In genomic region chr2:189629553-189630453, GRCh38 we compare ENCODE assay signal across 19 cellular contexts. TPM values are rescaled to one million over a fixed set of nuclear protein-coding genes. Genes with fewer than 3 reads are reported as not detected.
A peak's percentile ranks its signal among the peaks of the same experiment; 100 is the strongest.
DNase-seq lines count a peak whose midpoint lies in the region; ATAC-seq, FAIRE-seq and TF ChIP-seq lines count a peak whose summit lies in the region.
"Had no signal": no experiment of that assay in that cellular context is flagged by ENCODE, and none has a peak within 500 bp of the region (broad histone marks: within the 10 kb centered on the region; RNA-seq: fewer than 3 reads in every experiment).

No MANE protein-coding gene starts in this region.

- H3F3A ChIP-seq in GM23248 (ENCODE audit: insufficient read depth) = no peaks in the 10 kb centered on the region

- ATAC-seq in K562 = no peak
- no peak for ATAC-seq in stimulated activated naive CD8-positive, alpha-beta T cell treated with anti-CD3 and anti-CD28 coated beads, Interleukin-15, amount 100 ng/mL, for 72 hours
- ATAC-seq: foreskin keratinocyte had no signal

- H4K20me1 ChIP-seq in GM23248 (ENCODE audit: insufficient read depth) = no peaks in the 10 kb centered on the region
- H4K20me1 ChIP-seq in K562 (replicated peaks; ENCODE audit: control insufficient read depth, insufficient read depth, low read length) = no peaks in the 10 kb centered on the region
- no peaks in the 10 kb centered on the region for H4K20me1 ChIP-seq in Karpas-422 (ENCODE audit: insufficient read depth, low read depth, low read length)

- H3K27me3 Mint-ChIP-seq in stimulated activated naive CD8-positive, alpha-beta T cell treated with anti-CD3 and anti-CD28 coated beads, Interleukin-15, amount 100 ng/mL, for 72 hours = no peaks in the 10 kb centered on the region

- no peak for TF ChIP-seq EP300 in K562 (IDR thresholded peaks at IDR 0.05; ENCODE audit: low read length)

- H3K27ac Mint-ChIP-seq in stimulated activated naive CD8-positive, alpha-beta T cell treated with anti-CD3 and anti-CD28 coated beads, Interleukin-15, amount 100 ng/mL, for 72 hours = no peak overlapping the region
- H3K27ac Mint-ChIP-seq: activated CD4-positive, alpha-beta T cell treated with anti-CD3 and anti-CD28 coated beads, Interleukin-2, amount 10 ng/mL, durations not matched to agents 24 days and 14 days had no signal

- no peak for TF ChIP-seq RAD21 in K562 (CRISPR knock-in tag; conservative IDR thresholded peaks at IDR 0.05 in 1 of 2, IDR thresholded peaks at IDR 0.05 in 1 of 2)

- TF ChIP-seq CTCF in K562 (IDR thresholded peaks at IDR 0.05 in 2 of 3, conservative IDR thresholded peaks at IDR 0.05 in 1 of 3; ENCODE audit: insufficient read depth in 2 of 3, low read depth in 1 of 3, low read length in 3 of 3) (no peak), parathyroid adenoma (IDR thresholded peaks at IDR 0.05) (no peak)

- TF ChIP-seq POLR2A in K562 (conservative IDR thresholded peaks at IDR 0.05) = no peak

- no peaks in the 10 kb centered on the region for H3K79me2 ChIP-seq in GM23248 (ENCODE audit: insufficient read depth)
- no peaks in the 10 kb centered on the region for H3K79me2 ChIP-seq in K562 (ENCODE audit: control insufficient read depth, insufficient read depth, low read length)
- H3K79me2 ChIP-seq in parathyroid adenoma = no peaks in the 10 kb centered on the region
- H3K79me2 ChIP-seq in Karpas-422 (ENCODE audit: low read length) = no peaks in the 10 kb centered on the region

- H3K9ac ChIP-seq in GM23248 (no peak overlapping the region), K562 (ENCODE audit: insufficient read depth in 1 of 2, low read depth in 2 of 2, low read length in 2 of 2) (no peak overlapping the region; a peak in 1 of 4 replicates), parathyroid adenoma (no peak overlapping the region), Karpas-422 (ENCODE audit: low read length) (no peak overlapping the region)

- H3K4me3 ChIP-seq in GM23248 (no peak overlapping the region), K562 (no peak overlapping the region), parathyroid adenoma (ENCODE audit: low read depth, low read length) (no peak overlapping the region), Karpas-422 (ENCODE audit: low read length) (no peak overlapping the region)
- H3K4me3 ChIP-seq: prostate gland had no signal

- H3K27me3 ChIP-seq in GM23248 (replicated peaks; ENCODE audit: insufficient read depth) (no peaks in the 10 kb centered on the region), K562 (ENCODE audit: control insufficient read depth in 2 of 2, insufficient read depth in 2 of 2, low read length in 2 of 2) (no peaks in the 10 kb centered on the region), parathyroid adenoma (ENCODE audit: control insufficient read depth, insufficient read depth, low read length) (no peaks in the 10 kb centered on the region), Karpas-422 (ENCODE audit: low read length) (no peaks in the 10 kb centered on the region)
- H3K27me3 ChIP-seq: foreskin keratinocyte had no signal

- POLR2A ChIA-PET in K562 (lab: Yijun Ruan, JAX) = interaction anchor here (1.0 to 1.2 kb wide), 2 partner anchors 29 to 49 kb away, joined by 5 read pairs; partner anchors contain the start of gene SLC40A1

- H3K36me3 ChIP-seq in GM23248 (ENCODE audit: low read depth) (no peaks in the 10 kb centered on the region), K562 (ENCODE audit: control insufficient read depth, insufficient read depth, low read length) (no peaks in the 10 kb centered on the region), parathyroid adenoma (ENCODE audit: control insufficient read depth, insufficient read depth, low read length) (no peaks in the 10 kb centered on the region), Karpas-422 (ENCODE audit: insufficient read depth, low read length) (no peaks in the 10 kb centered on the region)
- H3K36me3 ChIP-seq: prostate gland had no signal

- WGBS in GM23248 (ENCODE audit: low coverage in 1 of 2, low lambda C conversion rate in 2 of 2, missing lambda C conversion rate in 2 of 2), 2 experiments = 41 to 45% methylated on average over 10 of the region's 10 CpGs
- WGBS in K562 (ENCODE audit: insufficient coverage, low coverage, missing lambda C conversion rate) = 52% methylated on average over 10 of the region's 10 CpGs

- in situ Hi-C loops in GM23248 (cut with MboI) (no loop called here), K562 (cut with MboI) (loop anchor here (5.0 to 10.0 kb wide), 2 partner anchors 48 to 145 kb away; partner anchors contain the start of gene SLC40A1)

- no peak overlapping the region for H3K27ac ChIP-seq in GM23248
- no peak overlapping the region for H3K27ac ChIP-seq in K562 (ENCODE audit: extremely low read depth, low read depth, low read length)
- no peak overlapping the region for H3K27ac ChIP-seq in parathyroid adenoma
- H3K27ac ChIP-seq in Karpas-422 (ENCODE audit: low read length) = no peak overlapping the region
- H3K27ac ChIP-seq: foreskin keratinocyte, prostate gland had no signal

- intact Hi-C loops in K562 (cut with micrococcal nuclease) = loop anchor here (1.0 kb wide), 4 partner anchors 51 to 164 kb away; no protein-coding TSS in a partner anchor

- CTCF ChIA-PET in K562 (lab: Yijun Ruan, JAX; ENCODE audit: low intra/inter-chr PET ratio) = interaction anchor here (0.8 to 1.2 kb wide), 2 partner anchors 30 to 163 kb away, joined by 3 read pairs; no protein-coding TSS in a partner anchor

- no TSS peak for BruUV-seq in K562 (replicated peaks; lab: Mats Ljungman, UMichigan)

- H3K4me3 Mint-ChIP-seq in stimulated activated naive CD8-positive, alpha-beta T cell treated with anti-CD3 and anti-CD28 coated beads, Interleukin-15, amount 100 ng/mL, for 72 hours = no peak overlapping the region
- H3K4me3 Mint-ChIP-seq: activated CD4-positive, alpha-beta T cell treated with anti-CD3 and anti-CD28 coated beads, Interleukin-2, amount 10 ng/mL, durations not matched to agents 24 days and 14 days had no signal

- peaks cover 13% of the 10 kb centered on the region for H3K4me1 Mint-ChIP-seq in stimulated activated naive CD8-positive, alpha-beta T cell treated with anti-CD3 and anti-CD28 coated beads, Interleukin-15, amount 100 ng/mL, for 72 hours
- H3K4me1 Mint-ChIP-seq: activated CD4-positive, alpha-beta T cell treated with anti-CD3 and anti-CD28 coated beads, Interleukin-2, amount 10 ng/mL, durations not matched to agents 24 days and 14 days had no signal

- H3K9me2 ChIP-seq in GM23248 (ENCODE audit: insufficient read depth) = no peaks in the 10 kb centered on the region
- no peaks in the 10 kb centered on the region for H3K9me2 ChIP-seq in Karpas-422 (replicated peaks; ENCODE audit: insufficient read depth, low read length)

- H3K4me2 ChIP-seq in GM23248 (ENCODE audit: unreplicated experiment) = no peak overlapping the region
- no peak overlapping the region for H3K4me2 ChIP-seq in K562 (ENCODE audit: insufficient read depth, low read length)
- H3K4me2 ChIP-seq in parathyroid adenoma (ENCODE audit: low read length) = no peak overlapping the region
- no peak overlapping the region for H3K4me2 ChIP-seq in Karpas-422 (ENCODE audit: low read depth, low read length, poor library complexity, severe bottlenecking)

- H3K9me3 Mint-ChIP-seq in stimulated activated naive CD8-positive, alpha-beta T cell treated with anti-CD3 and anti-CD28 coated beads, Interleukin-15, amount 100 ng/mL, for 72 hours = no peaks in the 10 kb centered on the region
- H3K9me3 Mint-ChIP-seq: activated CD4-positive, alpha-beta T cell treated with anti-CD3 and anti-CD28 coated beads, Interleukin-2, amount 10 ng/mL, durations not matched to agents 24 days and 14 days had no signal

- no peaks in the 10 kb centered on the region for H3K9me3 ChIP-seq in GM23248 (ENCODE audit: low read depth)
- H3K9me3 ChIP-seq in K562 (replicated peaks; ENCODE audit: control insufficient read depth, insufficient read depth, low read depth, low read length) = no peaks in the 10 kb centered on the region
- no peaks in the 10 kb centered on the region for H3K9me3 ChIP-seq in parathyroid adenoma (ENCODE audit: control insufficient read depth, low read length)
- H3K9me3 ChIP-seq in Karpas-422 (ENCODE audit: low read length) = no peaks in the 10 kb centered on the region
- H3K9me3 ChIP-seq: prostate gland had no signal

- peak overlapping the region; percentile 74 for H2AFZ ChIP-seq in GM23248
- H2AFZ ChIP-seq in K562 (ENCODE audit: low read depth, low read length) = peak overlapping the region; percentile 74
- peak overlapping the region; percentile 63 for H2AFZ ChIP-seq in parathyroid adenoma
- no peak overlapping the region for H2AFZ ChIP-seq in Karpas-422 (ENCODE audit: low read length)

- DNase-seq in GM23248 = no peak
- no peak for DNase-seq in K562 (ENCODE audit: extremely low read depth in 1 of 4, low spot score in 3 of 4)
- peak; percentile 18 for DNase-seq in hepatic stellate cell (ENCODE audit: low spot score)
- no peak for DNase-seq in GM19240 (ENCODE audit: insufficient read length, low spot score)
- no peak for DNase-seq in stimulated activated naive CD8-positive, alpha-beta T cell treated with anti-CD3 and anti-CD28 coated beads, Interleukin-15, amount 100 ng/mL, for 72 hours
- no peak for DNase-seq in activated CD4-positive, alpha-beta T cell treated with anti-CD3 and anti-CD28 coated beads for 1 hour
- DNase-seq in Karpas-422 = no peak
- DNase-seq: activated CD4-positive, alpha-beta T cell treated with anti-CD3 and anti-CD28 coated beads, Interleukin-2, amount 10 ng/mL, durations not matched to agents 24 days and 14 days; activated naive CD4-positive, alpha-beta T cell treated with Interleukin-2 at 50 U/mL for 16 hours; effector CD8-positive, alpha-beta T cell; left cardiac atrium; NCI-H187 treated with DMSO at 0.1 percent for 48 hours; Right ventricle myocardium superior had no signal

- no peaks in the 10 kb centered on the region for H3K9me1 ChIP-seq in K562 (ENCODE audit: control insufficient read depth, insufficient read depth, low read length)

- FAIRE-seq in K562 (lab: Jason Lieb, UNC) = no peak
- FAIRE-seq: bronchial epithelial cell, GM12891, H1 had no signal

- peaks cover 10% of the 10 kb centered on the region for H3K4me1 ChIP-seq in GM23248 (ENCODE audit: insufficient read depth)
- peaks cover 0 to 10% of the 10 kb centered on the region in 2 experiments; a peak in 3 of 5 replicates for H3K4me1 ChIP-seq in K562 (replicated peaks in 1 of 2; ENCODE audit: control insufficient read depth in 2 of 2, insufficient read depth in 2 of 2, low read length in 2 of 2)
- peaks cover 5% of the 10 kb centered on the region for H3K4me1 ChIP-seq in parathyroid adenoma
- H3K4me1 ChIP-seq in Karpas-422 (ENCODE audit: low read length) = no peaks in the 10 kb centered on the region
- H3K4me1 ChIP-seq: foreskin keratinocyte, prostate gland had no signal

RNA-seq across cellular contexts. Expression of gene ASNSD1, which starts 31.5 kb away (rescaled TPM):
- 63.4 and 67.7 TPM in 2 replicates for total RNA-seq in GM23248 (2014; rRNA removed; shearing (Covaris generic))
- polyA plus RNA-seq in GM23248 (2016; fragmentation: Nextera tagmentation; extraction: Ambion mirVana) (54.4 and 61.7 TPM in 2 replicates), K562 (2011; rRNA removed) (19.1 and 31.7 TPM in 2 replicates), K562 (2014; fragmentation: Illumina TruSeq; extraction: Trizol) (33.6 and 46.5 TPM in 2 replicates), K562 (2014; fragmentation: Nextera tagmentation; extraction: Ambion mirVana) (10 to 100 TPM; 38.3 to 56.4 TPM), K562 (2014; rRNA removed) (28.4 and 30.3 TPM in 2 replicates)
- 9.2 and 28.4 TPM in 2 replicates for total RNA-seq in K562 (2011; cell fraction: chromatin; rRNA removed; ENCODE audit: low replicate concordance)
- 6.0 and 7.0 TPM in 2 replicates for total RNA-seq in K562 (2011; cell fraction: nucleolus; rRNA removed)
- 10.2 and 10.3 TPM in 2 replicates for total RNA-seq in K562 (2011; cell fraction: nucleoplasm; rRNA removed)
- total RNA-seq in K562 (2014; rRNA removed) (25.1 and 26.9 TPM in 2 replicates), K562 (2014; rRNA removed; fragmentation: Illumina TruSeq; extraction: Trizol) (41.2 and 47.2 TPM in 2 replicates), K562 (2015; rRNA removed; fragmentation: Illumina TruSeq; extraction: Trizol) (40.1 and 40.5 TPM in 2 replicates), K562 (2021) (23.9 and 27.0 TPM in 2 replicates)
- polyA plus RNA-seq in K562 (2011; cell fraction: cytosol; rRNA removed) = 3.4 and 9.2 TPM in 2 replicates
- polyA plus RNA-seq in K562 (2011; cell fraction: nucleus; rRNA removed) = 5.1 and 7.2 TPM in 2 replicates
- 17.7 and 21.5 TPM in 2 replicates for polyA plus RNA-seq in K562 (2012)
- 40.6 and 40.8 TPM in 2 replicates for polyA minus RNA-seq in K562 (2011; rRNA and poly(A)+ RNA removed)
- 32.7 and 48.7 TPM in 2 replicates for polyA minus RNA-seq in K562 (2011; cell fraction: cytosol; rRNA and poly(A)+ RNA removed)
- polyA minus RNA-seq in K562 (2011; cell fraction: nucleus; rRNA and poly(A)+ RNA removed) = 7.0 and 13.2 TPM in 2 replicates
- total RNA-seq in Karpas-422 (2014; rRNA removed; shearing (Covaris generic); ENCODE audit: low replicate concordance) = 35.4 and 43.8 TPM in 2 replicates

RNA-seq across cellular contexts. Expression of gene ANKAR, which starts 44.7 kb away (rescaled TPM):
- total RNA-seq in GM23248 (2014; rRNA removed; shearing (Covaris generic)) = 2.3 and 3.4 TPM in 2 replicates
- polyA plus RNA-seq in GM23248 (2016; fragmentation: Nextera tagmentation; extraction: Ambion mirVana) = 3.1 and 3.8 TPM in 2 replicates
- 1.1 and 1.5 TPM in 2 replicates for total RNA-seq in K562 (2011; cell fraction: chromatin; rRNA removed; ENCODE audit: low replicate concordance)
- 0.33 and 0.39 TPM in 2 replicates for total RNA-seq in K562 (2011; cell fraction: nucleolus; rRNA removed)
- 1.2 and 1.8 TPM in 2 replicates for total RNA-seq in K562 (2011; cell fraction: nucleoplasm; rRNA removed)
- total RNA-seq in K562 (2014; rRNA removed) = 0.14 and 0.29 TPM in 2 replicates
- total RNA-seq in K562 (2014; rRNA removed; fragmentation: Illumina TruSeq; extraction: Trizol) = 0.44 and 0.73 TPM in 2 replicates
- total RNA-seq in K562 (2015; rRNA removed; fragmentation: Illumina TruSeq; extraction: Trizol) = 0.51 and 0.68 TPM in 2 replicates
- total RNA-seq in K562 (2021) = 0.49 and 0.74 TPM in 2 replicates
- polyA plus RNA-seq in K562 (2011; rRNA removed) = 0.47 and 0.52 TPM in 2 replicates
- polyA plus RNA-seq in K562 (2011; cell fraction: cytosol; rRNA removed) = 0.06 and 0.07 TPM in 2 replicates
- 0.41 and 0.59 TPM in 2 replicates for polyA plus RNA-seq in K562 (2011; cell fraction: nucleus; rRNA removed)
- polyA plus RNA-seq in K562 (2012) = 0.22 and 0.58 TPM in 2 replicates
- polyA plus RNA-seq in K562 (2014; fragmentation: Illumina TruSeq; extraction: Trizol) = 0.21 and 0.60 TPM in 2 replicates
- polyA plus RNA-seq in K562 (2014; fragmentation: Nextera tagmentation; extraction: Ambion mirVana) = under 1 TPM; 0.27 to 0.39 TPM
- polyA plus RNA-seq in K562 (2014; rRNA removed) = 0.04 and 0.23 TPM in 2 replicates
- polyA minus RNA-seq in K562 (2011; rRNA and poly(A)+ RNA removed) = 1.2 and 1.6 TPM in 2 replicates
- 0.57 TPM in 1 of 2 replicates, not detected in the other for polyA minus RNA-seq in K562 (2011; cell fraction: cytosol; rRNA and poly(A)+ RNA removed)
- polyA minus RNA-seq in K562 (2011; cell fraction: nucleus; rRNA and poly(A)+ RNA removed) = 0.54 and 1.6 TPM in 2 replicates
- total RNA-seq in Karpas-422 (2014; rRNA removed; shearing (Covaris generic); ENCODE audit: low replicate concordance) = 5.7 and 24.9 TPM in 2 replicates

RNA-seq across cellular contexts. Expression of gene SLC40A1, which starts 49.2 kb away (rescaled TPM):
- total RNA-seq in GM23248 (2014; rRNA removed; shearing (Covaris generic)) = 0.25 TPM in 1 of 2 replicates, not detected in the other
- polyA plus RNA-seq in GM23248 (2016; fragmentation: Nextera tagmentation; extraction: Ambion mirVana) (0.15 and 0.28 TPM in 2 replicates), K562 (2011; rRNA removed) (29.8 and 53.5 TPM in 2 replicates), K562 (2014; fragmentation: Illumina TruSeq; extraction: Trizol) (60.6 and 65.1 TPM in 2 replicates), K562 (2014; fragmentation: Nextera tagmentation; extraction: Ambion mirVana) (10 to 100 TPM; 53.3 to 54.9 TPM), K562 (2014; rRNA removed) (41.0 and 42.2 TPM in 2 replicates)
- 68.8 and 93.7 TPM in 2 replicates for total RNA-seq in K562 (2011; cell fraction: chromatin; rRNA removed; ENCODE audit: low replicate concordance)
- total RNA-seq in K562 (2011; cell fraction: nucleolus; rRNA removed) = 41.2 and 67.8 TPM in 2 replicates
- 71.1 and 83.7 TPM in 2 replicates for total RNA-seq in K562 (2011; cell fraction: nucleoplasm; rRNA removed)
- total RNA-seq in K562 (2014; rRNA removed) (61.3 and 64.9 TPM in 2 replicates), K562 (2014; rRNA removed; fragmentation: Illumina TruSeq; extraction: Trizol) (71.2 and 79.7 TPM in 2 replicates), K562 (2015; rRNA removed; fragmentation: Illumina TruSeq; extraction: Trizol) (87.6 and 95.9 TPM in 2 replicates), K562 (2021) (44.1 and 47.8 TPM in 2 replicates)
- 30.2 and 32.8 TPM in 2 replicates for polyA plus RNA-seq in K562 (2011; cell fraction: cytosol; rRNA removed)
- polyA plus RNA-seq in K562 (2011; cell fraction: nucleus; rRNA removed) = 56.2 and 99.4 TPM in 2 replicates
- 26.8 and 44.9 TPM in 2 replicates for polyA plus RNA-seq in K562 (2012)
- polyA minus RNA-seq in K562 (2011; rRNA and poly(A)+ RNA removed) = 62.5 and 95.5 TPM in 2 replicates
- 15.3 and 44.3 TPM in 2 replicates for polyA minus RNA-seq in K562 (2011; cell fraction: cytosol; rRNA and poly(A)+ RNA removed)
- polyA minus RNA-seq in K562 (2011; cell fraction: nucleus; rRNA and poly(A)+ RNA removed) = 67.9 and 73.3 TPM in 2 replicates
- not detected in 2 replicates for total RNA-seq in Karpas-422 (2014; rRNA removed; shearing (Covaris generic); ENCODE audit: low replicate concordance)
- total RNA-seq: H1 had no signal

Comparison
In these comparisons a context has a peak if more than half of its experiments do, and no peak if none do; other contexts are left out.
1. RNA of gene SLC40A1, which starts 49.2 kb away (total RNA-seq): 41.2 to 95.9 TPM in K562; 0.25 TPM in GM23248 and not detected in Karpas-422; every median in the first group is over 10 times any median in the second.